Comparison of ENCODE assay signal across 18 cellular contexts in the genomic region with DNA sequence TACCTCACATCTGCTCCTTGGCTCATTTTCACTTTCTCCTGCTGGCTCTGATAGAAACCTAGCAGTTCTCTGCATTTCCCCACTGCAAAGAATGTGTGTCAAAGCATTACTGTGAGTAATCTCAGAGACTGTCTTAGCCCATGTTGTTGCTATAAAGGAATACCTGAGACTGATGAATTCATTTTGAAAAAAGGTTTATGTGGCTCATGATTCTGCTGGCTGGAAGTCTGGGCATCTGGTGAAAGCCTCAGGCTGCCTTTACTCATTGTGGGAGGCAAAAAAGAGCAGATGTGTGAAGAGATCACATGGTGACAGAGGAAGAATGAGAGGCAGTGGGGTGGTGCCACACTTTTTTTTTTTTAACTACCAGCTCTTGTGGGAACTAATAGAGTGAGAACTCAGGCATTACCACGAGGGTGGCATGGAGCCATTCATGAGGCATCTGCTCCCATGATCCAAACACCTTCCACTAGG.
DNase-seq lines count a peak whose midpoint lies in the region; ATAC-seq, FAIRE-seq and TF ChIP-seq lines count a peak whose summit lies in the region.
"Had no signal": no experiment of that assay in that cellular context is flagged by ENCODE, and none has a peak within 500 bp of the region (broad histone marks: within the 10 kb centered on the region; RNA-seq: fewer than 3 reads in every experiment).

No MANE protein-coding gene starts in this region.

- H2AFZ ChIP-seq in GM12878 (ENCODE audit: control insufficient read depth, low read depth, low read length) (no peak overlapping the region), smooth muscle cell (ENCODE audit: low read depth) (no peak overlapping the region)
- H2AFZ ChIP-seq: neural progenitor cell had no signal

- no peaks in the 10 kb centered on the region for H3K27me3 ChIP-seq in GM12878 (replicated peaks in 1 of 2; ENCODE audit: control insufficient read depth in 2 of 2, insufficient read depth in 2 of 2, low read length in 1 of 2)
- H3K27me3 ChIP-seq in smooth muscle cell (ENCODE audit: low read depth), result no peaks in the 10 kb centered on the region
- H3K27me3 ChIP-seq: body of pancreas, neural progenitor cell had no signal

- H3K79me2 ChIP-seq in GM12878 (ENCODE audit: control insufficient read depth, insufficient read depth, low read length) (no peaks in the 10 kb centered on the region), smooth muscle cell (ENCODE audit: low read depth) (no peaks in the 10 kb centered on the region)

- TF ChIP-seq CTCF in GM12878 (IDR thresholded peaks at IDR 0.05 in 2 of 3, conservative IDR thresholded peaks at IDR 0.05 in 1 of 3; ENCODE audit: control insufficient read depth in 2 of 3, extremely low read depth in 1 of 3, insufficient read depth in 1 of 3, low read depth in 3 of 3, low read length in 3 of 3) (no peak), smooth muscle cell (IDR thresholded peaks at IDR 0.05; ENCODE audit: borderline replicate concordance, insufficient read depth, poor library complexity, severe bottlenecking) (no peak)

- BruUV-seq in GM12878 (replicated peaks; lab: Mats Ljungman, UMichigan), result no TSS peak

- intact Hi-C loops in GM12878 (cut with micrococcal nuclease; ENCODE audit: unreplicated experiment), result no loop called here

- peak; percentile 52 for DNase-seq in Daoy (ENCODE audit: low read depth)
- DNase-seq in GM12878 (ENCODE audit: low read depth, low spot score), result no peak
- DNase-seq in caudate nucleus (lab: John Stamatoyannopoulos, UW), result no peak
- DNase-seq in smooth muscle cell (lab: John Stamatoyannopoulos, UW; ENCODE audit: unreplicated experiment), result no peak
- DNase-seq: activated CD4-positive, alpha-beta T cell treated with anti-CD3 and anti-CD28 coated beads, Interleukin-2, amount 50 U/mL, for 1 hour; activated naive CD4-positive, alpha-beta T cell treated with anti-CD3 and anti-CD28 coated beads, Interleukin-2, amount 10 ng/mL, durations not matched to agents 7 days and 5 days; body of pancreas; CD8-positive, alpha-beta T cell; cortex of kidney; KBM-7; left cardiac atrium; stimulated activated naive CD8-positive, alpha-beta T cell treated with anti-CD3 and anti-CD28 coated beads, Interleukin-15, amount 100 ng/mL, for 72 hours had no signal

- FAIRE-seq in GM12878 (lab: Jason Lieb, UNC), result no peak
- FAIRE-seq: RCC 7860 had no signal

- no peaks in the 10 kb centered on the region for H3K4me1 ChIP-seq in GM12878 (ENCODE audit: control insufficient read depth, insufficient read depth, low read length)
- H3K4me1 ChIP-seq in smooth muscle cell (ENCODE audit: low read depth), result no peaks in the 10 kb centered on the region
- H3K4me1 ChIP-seq: body of pancreas, neural progenitor cell had no signal

- no peaks in the 10 kb centered on the region for H3K9me3 ChIP-seq in GM12878 (replicated peaks; ENCODE audit: control insufficient read depth, insufficient read depth, low read length)
- no peaks in the 10 kb centered on the region for H3K9me3 ChIP-seq in smooth muscle cell (replicated peaks; ENCODE audit: low read depth)
- H3K9me3 ChIP-seq: body of pancreas had no signal

- H3K4me2 ChIP-seq in GM12878 (ENCODE audit: control insufficient read depth, insufficient read depth), result no peak overlapping the region
- no peak overlapping the region for H3K4me2 ChIP-seq in smooth muscle cell
- H3K4me2 ChIP-seq: neural progenitor cell had no signal

- TF ChIP-seq EP300 in GM12878 (IDR thresholded peaks at IDR 0.05; ENCODE audit: borderline replicate concordance in 1 of 2, control insufficient read depth in 1 of 2, low read depth in 2 of 2, low read length in 2 of 2), result no peak

- in situ Hi-C loops in GM12878 (cut with MboI), result no loop called here

- no peak for TF ChIP-seq POLR2A in GM12878 (IDR thresholded peaks at IDR 0.05; ENCODE audit: low read depth, low read length)

- no peak for TF ChIP-seq RAD21 in GM12878 (IDR thresholded peaks at IDR 0.05; ENCODE audit: insufficient read depth, low read depth, low read length)

- no peak overlapping the region for H3K4me3 ChIP-seq in GM12878
- no peak overlapping the region for H3K4me3 ChIP-seq in smooth muscle cell
- H3K4me3 ChIP-seq: body of pancreas, neural progenitor cell had no signal

- POLR2A ChIA-PET in GM12878 (lab: Charles Lee), result no interaction called here

- SMC1A ChIA-PET in GM12878 (lab: Charles Lee; ENCODE audit: uncharacterized antibody, unreplicated experiment), result interaction anchor here (0.7 to 0.9 kb wide), 2 partner anchors 179 to 287 kb away, joined by 3 read pairs; no protein-coding TSS in a partner anchor

- CTCF ChIA-PET in GM12878 (lab: Yijun Ruan, JAX), result no interaction called here

- H3K27ac ChIP-seq in GM12878 (ENCODE audit: control insufficient read depth, insufficient read depth) (no peak overlapping the region), caudate nucleus (ENCODE audit: low read depth, low read length) (no peak overlapping the region), smooth muscle cell (ENCODE audit: low read depth) (no peak overlapping the region)
- H3K27ac ChIP-seq: body of pancreas, neural progenitor cell had no signal

- no peaks in the 10 kb centered on the region for H4K20me1 ChIP-seq in GM12878 (ENCODE audit: control insufficient read depth, insufficient read depth)
- H4K20me1 ChIP-seq in smooth muscle cell (ENCODE audit: low read depth), result no peaks in the 10 kb centered on the region

- H3K9ac ChIP-seq in GM12878 (ENCODE audit: control insufficient read depth, insufficient read depth, low read length), result no peak overlapping the region
- H3K9ac ChIP-seq in smooth muscle cell (ENCODE audit: low read depth), result no peak overlapping the region
- H3K9ac ChIP-seq: neural progenitor cell had no signal

- no peaks in the 10 kb centered on the region for H3F3A ChIP-seq in smooth muscle cell (ENCODE audit: low read depth)

- RAD21 ChIA-PET in GM12878 (lab: Charles Lee; ENCODE audit: unreplicated experiment), result no interaction called here

- no peaks in the 10 kb centered on the region for H3K36me3 ChIP-seq in GM12878 (ENCODE audit: control insufficient read depth in 2 of 2, insufficient read depth in 2 of 2, low read length in 1 of 2)
- H3K36me3 ChIP-seq in smooth muscle cell (ENCODE audit: low read depth), result no peaks in the 10 kb centered on the region
- H3K36me3 ChIP-seq: neural progenitor cell had no signal

- 0% methylated on average over 1 of the region's 1 CpG for WGBS in GM12878 (ENCODE audit: insufficient coverage, insufficient replicate concordance, low lambda C conversion rate, missing lambda C conversion rate)
- 92% methylated on average over 1 of the region's 1 CpG for WGBS in smooth muscle cell (ENCODE audit: low lambda C conversion rate)

- ATAC-seq in GM21619 (IDR thresholded peaks at IDR 0.05; ENCODE audit: unreplicated experiment) (peak; percentile 54), HG03432 (IDR thresholded peaks at IDR 0.05; ENCODE audit: unreplicated experiment) (peak; percentile 84), GM12878 (peak; percentile 89), GM18867 (IDR thresholded peaks at IDR 0.05; ENCODE audit: unreplicated experiment) (no peak), GM19351 (IDR thresholded peaks at IDR 0.05; ENCODE audit: unreplicated experiment) (no peak)
- ATAC-seq: body of pancreas; CD8-positive, alpha-beta T cell; left cardiac atrium; stimulated activated naive CD8-positive, alpha-beta T cell treated with anti-CD3 and anti-CD28 coated beads, Interleukin-15, amount 100 ng/mL, for 72 hours had no signal

TF ChIP-seq in GM12878, 131 proteins besides CTCF, POLR2A, EP300 and RAD21:
- TF ChIP-seq IKZF1 (conservative IDR thresholded peaks at IDR 0.05) (0 out of 2 replicates have a peak, but pooled peaks have one; percentile 23), IKZF2 (IDR thresholded peaks at IDR 0.05) (peak; percentile 31 to 60; a peak in 3 of 4 replicates), RAD51 (IDR thresholded peaks at IDR 0.05) (0 out of 2 replicates have a peak, but pooled peaks have one; percentile 30), MEF2B (IDR thresholded peaks at IDR 0.05; ENCODE audit: partially characterized antibody, poor library complexity, severe bottlenecking) (peak; percentile 32), TBL1XR1 (IDR thresholded peaks at IDR 0.05; ENCODE audit: low read depth, low read length) (no peak), HCFC1 (IDR thresholded peaks at IDR 0.05; ENCODE audit: low read length) (no peak)
- TF ChIP-seq, protein P1, sequence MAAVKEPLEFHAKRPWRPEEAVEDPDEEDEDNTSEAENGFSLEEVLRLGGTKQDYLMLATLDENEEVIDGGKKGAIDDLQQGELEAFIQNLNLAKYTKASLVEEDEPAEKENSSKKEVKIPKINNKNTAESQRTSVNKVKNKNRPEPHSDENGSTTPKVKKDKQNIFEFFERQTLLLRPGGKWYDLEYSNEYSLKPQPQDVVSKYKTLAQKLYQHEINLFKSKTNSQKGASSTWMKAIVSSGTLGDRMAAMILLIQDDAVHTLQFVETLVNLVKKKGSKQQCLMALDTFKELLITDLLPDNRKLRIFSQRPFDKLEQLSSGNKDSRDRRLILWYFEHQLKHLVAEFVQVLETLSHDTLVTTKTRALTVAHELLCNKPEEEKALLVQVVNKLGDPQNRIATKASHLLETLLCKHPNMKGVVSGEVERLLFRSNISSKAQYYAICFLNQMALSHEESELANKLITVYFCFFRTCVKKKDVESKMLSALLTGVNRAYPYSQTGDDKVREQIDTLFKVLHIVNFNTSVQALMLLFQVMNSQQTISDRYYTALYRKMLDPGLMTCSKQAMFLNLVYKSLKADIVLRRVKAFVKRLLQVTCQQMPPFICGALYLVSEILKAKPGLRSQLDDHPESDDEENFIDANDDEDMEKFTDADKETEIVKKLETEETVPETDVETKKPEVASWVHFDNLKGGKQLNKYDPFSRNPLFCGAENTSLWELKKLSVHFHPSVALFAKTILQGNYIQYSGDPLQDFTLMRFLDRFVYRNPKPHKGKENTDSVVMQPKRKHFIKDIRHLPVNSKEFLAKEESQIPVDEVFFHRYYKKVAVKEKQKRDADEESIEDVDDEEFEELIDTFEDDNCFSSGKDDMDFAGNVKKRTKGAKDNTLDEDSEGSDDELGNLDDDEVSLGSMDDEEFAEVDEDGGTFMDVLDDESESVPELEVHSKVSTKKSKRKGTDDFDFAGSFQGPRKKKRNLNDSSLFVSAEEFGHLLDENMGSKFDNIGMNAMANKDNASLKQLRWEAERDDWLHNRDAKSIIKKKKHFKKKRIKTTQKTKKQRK (IDR thresholded peaks at IDR 0.05; ENCODE audit: low read depth, low read length), result no peak
TF ChIP-seq in GM12878: peak in this region for 4.

Comparison
In these comparisons a context has a peak if more than half of its experiments do, and no peak if none do; other contexts are left out.
1. ATAC-seq: peak in GM21619 (single experiment), HG03432 (single experiment) and GM12878 (single experiment); none in GM18867 (single experiment) and GM19351 (single experiment).